In the genomic region with DNA sequence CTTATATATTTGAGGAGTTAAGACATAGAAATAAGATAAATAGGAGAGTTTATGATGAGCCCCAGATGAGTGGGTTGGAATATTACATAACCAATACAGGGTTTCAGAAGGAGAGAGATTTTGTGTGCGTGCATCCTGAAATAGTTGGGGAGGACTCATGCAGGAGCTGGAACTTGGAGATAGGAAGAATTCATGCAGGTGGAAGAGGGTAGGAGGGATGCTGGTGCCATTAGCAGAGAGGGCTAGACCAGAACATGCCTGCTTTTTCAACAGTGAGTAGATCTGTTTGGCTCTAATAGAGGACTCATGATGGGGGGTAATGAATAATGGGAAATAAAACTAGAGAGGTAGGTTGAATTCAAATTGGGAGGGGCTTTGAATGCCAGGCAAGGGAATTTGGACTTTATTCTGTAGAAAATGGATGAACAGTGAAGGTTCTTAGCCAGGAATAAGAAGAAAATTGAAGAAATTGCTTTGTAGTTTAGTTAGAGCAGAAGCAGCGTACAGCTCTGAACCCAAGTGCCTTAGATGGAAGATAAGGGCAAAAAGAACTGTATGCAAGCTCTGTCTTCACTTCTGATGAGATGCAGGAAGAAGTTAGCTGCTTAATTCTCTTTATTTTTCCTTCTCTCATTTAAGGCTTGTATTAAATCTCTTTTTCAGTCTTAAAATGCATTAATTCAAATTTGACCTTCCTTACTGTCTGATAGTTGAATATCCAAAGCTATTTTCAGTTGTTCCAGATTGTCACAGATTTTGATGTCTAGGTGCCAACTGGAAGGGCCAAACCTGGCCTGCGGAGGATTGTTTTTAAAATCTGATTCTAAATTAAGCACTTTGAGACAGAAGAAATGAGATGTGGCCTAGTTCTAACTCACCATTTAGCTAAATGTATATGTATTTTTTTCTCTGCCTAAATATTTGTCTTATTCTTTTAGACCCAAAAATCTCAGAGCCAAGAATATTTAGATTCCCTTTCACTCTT, we compare ENCODE assay signal across 21 cellular contexts.
"Had no signal": no experiment of that assay in that cellular context is flagged by ENCODE, and none has a peak within 500 bp of the region (broad histone marks: within the 10 kb centered on the region; RNA-seq: fewer than 3 reads in every experiment).

No MANE protein-coding gene starts in this region.

- H3K4me3 ChIP-seq: cardiac muscle cell, heart right ventricle, left lung, thyroid gland had no signal

- H3K4me1 ChIP-seq: left lung, parathyroid adenoma had no signal

- H3K27ac Mint-ChIP-seq: activated B cell treated with CpG ODN at 0.5 μM for 24 hours; activated CD4-positive, alpha-beta T cell treated with anti-CD3 and anti-CD28 coated beads for 36 hours; activated naive CD4-positive, alpha-beta T cell treated with anti-CD3 and anti-CD28 coated beads for 36 hours; activated T-cell treated with anti-CD3 and anti-CD28 coated beads, Interleukin-2, amount 50 U/mL, for 72 hours; endodermal cell; mesothelial cell of epicardium; T-helper 1 cell treated with Interleukin-12 subunit alpha and Interleukin-12 subunit beta and Interleukin-4 antibody, amounts not matched to agents 30 μg/mL and 1 μg/mL, for 36 hours had no signal

- ATAC-seq: activated CD4-positive, alpha-beta T cell treated with anti-CD3 and anti-CD28 coated beads for 36 hours; activated T-cell treated with anti-CD3 and anti-CD28 coated beads, Interleukin-2, amount 50 U/mL, for 72 hours; left lung; natural killer cell treated with Interleukin-12 subunit alpha and Interleukin-12 subunit beta and Interleukin-15 and Interleukin-18, amount 100 ng/mL, for 72 hours; sciatic nerve had no signal

- H3K4me1 Mint-ChIP-seq: activated CD4-positive, alpha-beta T cell treated with anti-CD3 and anti-CD28 coated beads for 36 hours; endodermal cell had no signal

- H3K36me3 Mint-ChIP-seq: mesothelial cell of epicardium; natural killer cell treated with Interleukin-12 subunit alpha and Interleukin-12 subunit beta and Interleukin-15 and Interleukin-18, amount 100 ng/mL, for 72 hours had no signal

- H3K9me3 ChIP-seq: thyroid gland had no signal

- H3K27me3 ChIP-seq: cardiac muscle cell, heart right ventricle, left lung, thyroid gland had no signal

- DNase-seq: activated B cell treated with CpG ODN at 0.5 μM for 24 hours; activated CD4-positive, alpha-beta T cell treated with anti-CD3 and anti-CD28 coated beads for 36 hours; activated CD4-positive, alpha-beta T cell treated with anti-CD3 and anti-CD28 coated beads, Interleukin-2, amount 50 U/mL, for 4 hours; activated CD8-positive, alpha-beta memory T cell treated with anti-CD3 and anti-CD28 coated beads for 24 hours; activated effector memory CD4-positive, alpha-beta T cell treated with Interleukin-2 at 50 U/mL for 16 hours; activated naive CD4-positive, alpha-beta T cell treated with anti-CD3 and anti-CD28 coated beads for 36 hours; activated T-cell treated with anti-CD3 and anti-CD28 coated beads, Interleukin-2, amount 50 U/mL, for 72 hours; endodermal cell; heart right ventricle; left lung; mammary epithelial cell; stimulated activated CD4-positive, alpha-beta T cell treated with anti-CD3 and anti-CD28 coated beads, Interleukin-2, amount 100 ng/mL, for 48 hours; stimulated activated naive CD4-positive, alpha-beta T cell; T1000; thyroid gland had no signal

- H3K27me3 Mint-ChIP-seq: activated B cell treated with CpG ODN at 0.5 μM for 24 hours; activated CD4-positive, alpha-beta T cell treated with anti-CD3 and anti-CD28 coated beads for 36 hours; natural killer cell treated with Interleukin-12 subunit alpha and Interleukin-12 subunit beta and Interleukin-15 and Interleukin-18, amount 100 ng/mL, for 72 hours had no signal

- H3K4me3 Mint-ChIP-seq: activated B cell treated with CpG ODN at 0.5 μM for 24 hours; activated CD4-positive, alpha-beta T cell treated with anti-CD3 and anti-CD28 coated beads for 36 hours; activated naive CD4-positive, alpha-beta T cell treated with anti-CD3 and anti-CD28 coated beads for 36 hours; activated T-cell treated with anti-CD3 and anti-CD28 coated beads, Interleukin-2, amount 50 U/mL, for 72 hours; endodermal cell; mesothelial cell of epicardium; natural killer cell treated with Interleukin-12 subunit alpha and Interleukin-12 subunit beta and Interleukin-15 and Interleukin-18, amount 100 ng/mL, for 72 hours; T-helper 1 cell treated with Interleukin-12 subunit alpha and Interleukin-12 subunit beta and Interleukin-4 antibody, amounts not matched to agents 30 μg/mL and 1 μg/mL, for 36 hours had no signal

- H3K9me3 Mint-ChIP-seq: activated B cell treated with CpG ODN at 0.5 μM for 24 hours; T-helper 1 cell treated with Interleukin-12 subunit alpha and Interleukin-12 subunit beta and Interleukin-4 antibody, amounts not matched to agents 30 μg/mL and 1 μg/mL, for 36 hours had no signal

- H3K27ac ChIP-seq: cardiac muscle cell, left lung, parathyroid adenoma, thyroid gland had no signal

- H3K36me3 ChIP-seq: cardiac muscle cell, heart right ventricle, left lung, thyroid gland had no signal
